In genomic region chr12:59087691-59088090, GRCh38 we compare ENCODE assay signal across 28 cellular contexts.
"Had no signal": no experiment of that assay in that cellular context is flagged by ENCODE, and none has a peak within 500 bp of the region (broad histone marks: within the 10 kb centered on the region; RNA-seq: fewer than 3 reads in every experiment).

No MANE protein-coding gene starts in this region.

- ATAC-seq: activated CD4-positive, alpha-beta T cell treated with anti-CD3 and anti-CD28 coated beads for 36 hours; activated CD8-positive, alpha-beta memory T cell treated with anti-CD3 and anti-CD28 coated beads, Interleukin-2, amount 10 ng/mL, durations not matched to agents 7 days and 5 days; activated CD8-positive, alpha-beta T cell treated with anti-CD3 and anti-CD28 coated beads, Interleukin-2, amount 10 ng/mL, durations not matched to agents 7 days and 5 days; activated naive CD8-positive, alpha-beta T cell treated with anti-CD3 and anti-CD28 coated beads, Interleukin-2, amount 50 U/mL, for 24 hours; esophagus mucosa; T-helper 17 cell had no signal

- H3K4me3 ChIP-seq: ascending aorta, colonic mucosa had no signal

- H3K27me3 ChIP-seq: ascending aorta, colonic mucosa had no signal

- H3K9me3 Mint-ChIP-seq: activated B cell treated with CpG ODN at 0.5 μM for 24 hours; activated CD4-positive, alpha-beta memory T cell treated with anti-CD3 and anti-CD28 coated beads for 36 hours; activated CD4-positive, alpha-beta T cell treated with anti-CD3 and anti-CD28 coated beads, Interleukin-2, amount 10 ng/mL, durations not matched to agents 24 days and 14 days; activated naive CD4-positive, alpha-beta T cell treated with anti-CD3 and anti-CD28 coated beads, Interleukin-2, amount 50 U/mL, for 24 hours; activated naive CD8-positive, alpha-beta T cell treated with anti-CD3 and anti-CD28 coated beads for 36 hours; activated naive CD8-positive, alpha-beta T cell treated with anti-CD3 and anti-CD28 coated beads, Interleukin-2, amount 50 U/mL, for 24 hours; activated T-helper 1 cell treated with anti-CD3 and anti-CD28 coated beads, Interleukin-12 subunit alpha, Interleukin-12 subunit beta, Interleukin-2, Interleukin-4 antibody, amounts not matched to agents 30 ng/mL and 10 ng/mL and 1 ng/mL, durations not matched to agents 14 hours and 24 hours and 36 hours; activated T-helper 2 cell treated with anti-CD3 and anti-CD28 coated beads, Interferon-gamma antibody, Interleukin-2, Interleukin-4, amounts not matched to agents 10 μg/mL and 5 μg/mL and 100 μg/mL, durations not matched to agents 14 hours and 24 hours and 36 hours; endodermal cell; T-helper 2 cell treated with Interferon-gamma antibody and Interleukin-4, amounts not matched to agents 5 μg/mL and 100 μg/mL, for 36 hours had no signal

- H3K36me3 ChIP-seq: ascending aorta, colonic mucosa, WERI-Rb-1 had no signal

- H3K4me1 Mint-ChIP-seq: activated B cell treated with CpG ODN at 0.5 μM for 24 hours; activated CD4-positive, alpha-beta T cell treated with anti-CD3 and anti-CD28 coated beads for 36 hours; activated CD4-positive, alpha-beta T cell treated with anti-CD3 and anti-CD28 coated beads, Interleukin-2, amount 10 ng/mL, durations not matched to agents 24 days and 14 days; activated CD8-positive, alpha-beta memory T cell treated with anti-CD3 and anti-CD28 coated beads, Interleukin-2, amount 10 ng/mL, durations not matched to agents 7 days and 5 days; activated naive CD4-positive, alpha-beta T cell treated with anti-CD3 and anti-CD28 coated beads, Interleukin-2, amount 50 U/mL, for 24 hours; activated naive CD8-positive, alpha-beta T cell treated with anti-CD3 and anti-CD28 coated beads for 36 hours; activated naive CD8-positive, alpha-beta T cell treated with anti-CD3 and anti-CD28 coated beads, Interleukin-2, amount 50 U/mL, for 24 hours; T-helper 17 cell had no signal

- H3K36me3 Mint-ChIP-seq: activated CD4-positive, alpha-beta memory T cell treated with anti-CD3 and anti-CD28 coated beads for 36 hours; activated CD8-positive, alpha-beta memory T cell treated with anti-CD3 and anti-CD28 coated beads, Interleukin-2, amount 10 ng/mL, durations not matched to agents 7 days and 5 days; activated naive CD4-positive, alpha-beta T cell treated with anti-CD3 and anti-CD28 coated beads, Interleukin-2, amount 50 U/mL, for 24 hours; activated naive CD8-positive, alpha-beta T cell treated with anti-CD3 and anti-CD28 coated beads for 36 hours had no signal

- H3K27me3 Mint-ChIP-seq: activated CD4-positive, alpha-beta memory T cell treated with anti-CD3 and anti-CD28 coated beads for 36 hours; activated CD4-positive, alpha-beta T cell treated with anti-CD3 and anti-CD28 coated beads, Interleukin-2, amount 10 ng/mL, durations not matched to agents 24 days and 14 days; activated CD8-positive, alpha-beta memory T cell treated with anti-CD3 and anti-CD28 coated beads, Interleukin-2, amount 10 ng/mL, durations not matched to agents 7 days and 5 days; activated naive CD4-positive, alpha-beta T cell treated with anti-CD3 and anti-CD28 coated beads, Interleukin-2, amount 50 U/mL, for 24 hours had no signal

- H3K4me3 Mint-ChIP-seq: activated B cell treated with CpG ODN at 0.5 μM for 24 hours; activated CD4-positive, alpha-beta memory T cell treated with anti-CD3 and anti-CD28 coated beads for 36 hours; activated CD4-positive, alpha-beta T cell treated with anti-CD3 and anti-CD28 coated beads for 36 hours; activated CD4-positive, alpha-beta T cell treated with anti-CD3 and anti-CD28 coated beads, Interleukin-2, amount 10 ng/mL, durations not matched to agents 24 days and 14 days; activated CD8-positive, alpha-beta memory T cell treated with anti-CD3 and anti-CD28 coated beads, Interleukin-2, amount 10 ng/mL, durations not matched to agents 7 days and 5 days; activated CD8-positive, alpha-beta T cell treated with anti-CD3 and anti-CD28 coated beads, Interleukin-2, amount 10 ng/mL, durations not matched to agents 7 days and 5 days; activated naive CD4-positive, alpha-beta T cell treated with anti-CD3 and anti-CD28 coated beads for 36 hours; activated naive CD4-positive, alpha-beta T cell treated with anti-CD3 and anti-CD28 coated beads, Interleukin-2, amount 50 U/mL, for 24 hours; activated naive CD8-positive, alpha-beta T cell treated with anti-CD3 and anti-CD28 coated beads for 36 hours; activated naive CD8-positive, alpha-beta T cell treated with anti-CD3 and anti-CD28 coated beads, Interleukin-2, amount 50 U/mL, for 24 hours; activated T-helper 1 cell treated with anti-CD3 and anti-CD28 coated beads, Interleukin-12 subunit alpha, Interleukin-12 subunit beta, Interleukin-2, Interleukin-4 antibody, amounts not matched to agents 30 ng/mL and 10 ng/mL and 1 ng/mL, durations not matched to agents 14 hours and 24 hours and 36 hours; endodermal cell; T-helper 17 cell; T-helper 2 cell treated with Interferon-gamma antibody and Interleukin-4, amounts not matched to agents 5 μg/mL and 100 μg/mL, for 36 hours had no signal

- H3K27ac Mint-ChIP-seq: activated B cell treated with CpG ODN at 0.5 μM for 24 hours; activated CD4-positive, alpha-beta memory T cell treated with anti-CD3 and anti-CD28 coated beads for 36 hours; activated CD4-positive, alpha-beta T cell treated with anti-CD3 and anti-CD28 coated beads for 36 hours; activated CD4-positive, alpha-beta T cell treated with anti-CD3 and anti-CD28 coated beads, Interleukin-2, amount 10 ng/mL, durations not matched to agents 24 days and 14 days; activated CD8-positive, alpha-beta memory T cell treated with anti-CD3 and anti-CD28 coated beads, Interleukin-2, amount 10 ng/mL, durations not matched to agents 7 days and 5 days; activated CD8-positive, alpha-beta T cell treated with anti-CD3 and anti-CD28 coated beads, Interleukin-2, amount 10 ng/mL, durations not matched to agents 7 days and 5 days; activated naive CD4-positive, alpha-beta T cell treated with anti-CD3 and anti-CD28 coated beads for 36 hours; activated naive CD4-positive, alpha-beta T cell treated with anti-CD3 and anti-CD28 coated beads, Interleukin-2, amount 50 U/mL, for 24 hours; activated naive CD8-positive, alpha-beta T cell treated with anti-CD3 and anti-CD28 coated beads for 36 hours; activated naive CD8-positive, alpha-beta T cell treated with anti-CD3 and anti-CD28 coated beads, Interleukin-2, amount 50 U/mL, for 24 hours; activated T-helper 1 cell treated with anti-CD3 and anti-CD28 coated beads, Interleukin-12 subunit alpha, Interleukin-12 subunit beta, Interleukin-2, Interleukin-4 antibody, amounts not matched to agents 30 ng/mL and 10 ng/mL and 1 ng/mL, durations not matched to agents 14 hours and 24 hours and 36 hours; activated T-helper 2 cell treated with anti-CD3 and anti-CD28 coated beads, Interferon-gamma antibody, Interleukin-2, Interleukin-4, amounts not matched to agents 10 μg/mL and 5 μg/mL and 100 μg/mL, durations not matched to agents 14 hours and 24 hours and 36 hours; endodermal cell; T-helper 17 cell; T-helper 2 cell treated with Interferon-gamma antibody and Interleukin-4, amounts not matched to agents 5 μg/mL and 100 μg/mL, for 36 hours had no signal

- H3K4me1 ChIP-seq: colonic mucosa had no signal

- H3K27ac ChIP-seq: ascending aorta, colonic mucosa, WERI-Rb-1 had no signal

- DNase-seq: activated B cell treated with CpG ODN at 0.5 μM for 24 hours; activated CD4-positive, alpha-beta memory T cell treated with anti-CD3 and anti-CD28 coated beads for 36 hours; activated CD4-positive, alpha-beta T cell treated with anti-CD3 and anti-CD28 coated beads for 36 hours; activated CD4-positive, alpha-beta T cell treated with anti-CD3 and anti-CD28 coated beads, Interleukin-2, amount 10 ng/mL, durations not matched to agents 24 days and 14 days; activated CD4-positive, CD25-positive, alpha-beta regulatory T cell treated with anti-CD3 and anti-CD28 coated beads, Interleukin-2, amount 50 U/mL, for 72 hours; activated CD8-positive, alpha-beta memory T cell treated with anti-CD3 and anti-CD28 coated beads, Interleukin-2, amount 10 ng/mL, durations not matched to agents 7 days and 5 days; activated CD8-positive, alpha-beta memory T cell treated with anti-CD3 and anti-CD28 coated beads, Interleukin-2, amount 50 U/mL, for 4 hours; activated CD8-positive, alpha-beta T cell treated with anti-CD3 and anti-CD28 coated beads, Interleukin-2, amount 10 ng/mL, durations not matched to agents 7 days and 5 days; activated effector memory CD4-positive, alpha-beta T cell treated with anti-CD3 and anti-CD28 coated beads, Interleukin-2, amount 50 U/mL, for 16 hours; activated naive CD4-positive, alpha-beta T cell treated with anti-CD3 and anti-CD28 coated beads for 36 hours; activated naive CD8-positive, alpha-beta T cell treated with anti-CD3 and anti-CD28 coated beads for 36 hours; activated naive CD8-positive, alpha-beta T cell treated with anti-CD3 and anti-CD28 coated beads, Interleukin-2, amount 50 U/mL, for 24 hours; activated T-cell treated with anti-CD3 and anti-CD28 coated beads, Interleukin-2, amount 50 U/mL, for 1 hour; activated T-cell treated with anti-CD3 and anti-CD28 coated beads, Interleukin-2, amount 50 U/mL, for 48 hours; caudate nucleus; effector memory CD4-positive, alpha-beta T cell; endodermal cell; T-helper 1 cell; T-helper 17 cell; T1000; WERI-Rb-1 had no signal

- H3K9me3 ChIP-seq: ascending aorta, colonic mucosa had no signal
